ENCODE assay signal across 8 cellular contexts in the genomic region with DNA sequence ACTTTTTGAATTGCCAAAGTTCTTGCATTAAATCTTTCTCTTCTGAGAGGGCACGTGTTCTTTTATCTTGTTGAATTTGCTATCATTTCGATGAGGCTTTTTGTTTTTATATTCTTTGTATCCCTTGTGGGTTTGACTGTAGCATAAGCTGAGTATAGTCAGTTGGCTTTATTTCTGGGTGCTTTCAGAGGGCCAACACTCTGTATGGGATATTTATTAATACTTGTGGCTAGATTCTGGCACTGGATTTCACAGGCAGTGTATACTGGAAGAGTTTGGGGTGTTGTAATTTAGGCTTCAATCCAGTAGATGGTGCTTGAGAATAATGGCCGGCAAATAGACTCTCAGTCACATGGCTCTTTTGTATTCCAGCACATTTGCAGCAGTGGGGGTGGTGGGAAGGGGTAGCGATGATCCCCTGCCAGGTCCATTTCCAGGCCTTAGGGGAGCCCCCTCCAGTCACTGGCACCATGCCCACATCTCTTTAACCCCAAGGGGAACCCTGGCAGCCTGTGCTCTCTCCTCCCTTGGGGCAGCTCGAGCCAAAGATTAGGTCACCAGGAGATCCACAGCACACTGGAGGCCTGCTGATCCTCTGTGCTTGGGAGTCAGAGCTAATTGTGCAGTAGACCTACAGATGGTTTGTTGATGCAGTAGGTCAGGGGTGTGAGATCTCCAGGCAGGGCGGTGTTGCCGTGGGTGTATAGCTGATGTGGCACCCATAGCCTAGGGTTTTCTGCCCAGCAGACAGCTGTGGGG.
DNase-seq lines count a peak whose midpoint lies in the region; ATAC-seq and TF ChIP-seq lines count a peak whose summit lies in the region.

No MANE protein-coding gene starts in this region.

- CTCF ChIA-PET in AG04449 (lab: Yijun Ruan, JAX) (interaction anchor here (0.7 to 6.5 kb wide), 14 partner anchors 10 to 369 kb away, joined by 3 to 98 read pairs (median 4); no protein-coding TSS in a partner anchor), HCT116 (lab: Charles Lee) (interaction anchor here (1.0 to 2.0 kb wide), 3 partner anchors 54 to 347 kb away, joined by 3 to 9 read pairs (median 3); no protein-coding TSS in a partner anchor)
- CTCF ChIA-PET in naive thymus-derived CD4-positive, alpha-beta T cell (lab: Charles Lee) = no interaction called here

- H3K27ac ChIP-seq in HCT116 (ENCODE audit: low read depth, low read length) = no peak overlapping the region
- H3K27ac ChIP-seq in naive thymus-derived CD4-positive, alpha-beta T cell (ENCODE audit: low read depth, low read length) = no peak overlapping the region

- H3K9me2 ChIP-seq in HCT116 (ENCODE audit: insufficient read depth) = no peaks in the 10 kb centered on the region

- H2AFZ ChIP-seq in HCT116 (ENCODE audit: low read depth, low read length, poor library complexity, severe bottlenecking) = peak overlapping the region; percentile 93

- H3K36me3 ChIP-seq in HCT116 (ENCODE audit: control insufficient read depth in 1 of 2, insufficient read depth in 2 of 2, low read length in 2 of 2) = no peaks in the 10 kb centered on the region
- no peaks in the 10 kb centered on the region for H3K36me3 ChIP-seq in naive thymus-derived CD4-positive, alpha-beta T cell (ENCODE audit: control insufficient read depth in 2 of 3, insufficient read depth in 3 of 3, low read length in 3 of 3)

- ATAC-seq in HCT116 = peak; percentile 96
- no peak for ATAC-seq in HG02870 (IDR thresholded peaks at IDR 0.05; ENCODE audit: unreplicated experiment)
- ATAC-seq in naive thymus-derived CD4-positive, alpha-beta T cell = no peak
- ATAC-seq in HG02571 (IDR thresholded peaks at IDR 0.05; ENCODE audit: unreplicated experiment) = no peak

- POLR2A ChIA-PET in AG04449 (lab: Yijun Ruan, JAX) = no interaction called here
- POLR2A ChIA-PET in HCT116 (lab: Charles Lee) = interaction anchor here (1.5 kb wide), 1 partner anchor 17 kb away, joined by 3 read pairs; no protein-coding TSS in a partner anchor
- POLR2A ChIA-PET in naive thymus-derived CD4-positive, alpha-beta T cell (lab: Charles Lee) = no interaction called here

- H3K4me1 ChIP-seq in HCT116 (ENCODE audit: control insufficient read depth in 1 of 2, insufficient read depth in 2 of 2, low read length in 2 of 2) = peaks cover 0 to 7% of the 10 kb centered on the region in 2 experiments; a peak in 2 of 4 replicates
- no peaks in the 10 kb centered on the region for H3K4me1 ChIP-seq in naive thymus-derived CD4-positive, alpha-beta T cell (ENCODE audit: control insufficient read depth in 2 of 2, insufficient read depth in 2 of 2, low read length in 2 of 2)

- intact Hi-C loops in HCT116 (cut with micrococcal nuclease) = no loop called here
- intact Hi-C loops in posterior cingulate gyrus (cut with DNase I) = no loop called here
- intact Hi-C loops in naive thymus-derived CD4-positive, alpha-beta T cell (cut with micrococcal nuclease) = no loop called here

- no peak overlapping the region for H3K27ac Mint-ChIP-seq in naive thymus-derived CD4-positive, alpha-beta T cell

- peaks cover 0 to 21% (median 5%) of the 10 kb centered on the region in 11 donors for H3K9me3 Mint-ChIP-seq in naive thymus-derived CD4-positive, alpha-beta T cell

- TF ChIP-seq RAD21 in HCT116 (IDR thresholded peaks at IDR 0.05; ENCODE audit: low read depth) = peak; percentile 62

- H3K4me3 ChIP-seq in AG04449 (ENCODE audit: low read depth, low read length) (no peak overlapping the region), HCT116 (replicated peaks in 1 of 2; ENCODE audit: low read depth in 1 of 2, low read length in 2 of 2) (no peak overlapping the region), fibroblast of pulmonary artery (replicated peaks; ENCODE audit: low read depth, low read length) (no peak overlapping the region)
- no peak overlapping the region for H3K4me3 ChIP-seq in naive thymus-derived CD4-positive, alpha-beta T cell (ENCODE audit: low read length)

- H3K79me2 ChIP-seq in HCT116 (ENCODE audit: insufficient read depth, low read length) = no peaks in the 10 kb centered on the region

- H3K4me2 ChIP-seq in HCT116 (ENCODE audit: low read length) = peak overlapping the region; percentile 15; the same call in 1 of the 2 replicates

- no peak overlapping the region for H3K4me3 Mint-ChIP-seq in naive thymus-derived CD4-positive, alpha-beta T cell

- no peak for TF ChIP-seq POLR2A in HCT116 (IDR thresholded peaks at IDR 0.05; ENCODE audit: borderline replicate concordance, extremely low read depth, insufficient read depth, insufficient read length)

- H4K20me1 ChIP-seq in HCT116 (ENCODE audit: insufficient read depth) = no peaks in the 10 kb centered on the region

- no peak overlapping the region for H3K9ac ChIP-seq in HCT116 (ENCODE audit: low read length)

- no peaks in the 10 kb centered on the region for H3K4me1 Mint-ChIP-seq in naive thymus-derived CD4-positive, alpha-beta T cell

- DNase-seq in AG04449 (ENCODE audit: low read depth, low spot score) = no peak
- peak; percentile 45 for DNase-seq in HCT116 (ENCODE audit: low read depth, low spot score)
- DNase-seq in SHP77 treated with DMSO at 0.1 percent for 48 hours (lab: John Stamatoyannopoulos, UW) = peak; percentile 0
- peak; percentile 53 for DNase-seq in fibroblast of pulmonary artery (ENCODE audit: low read depth)
- peak in 8 of 10 donors; percentile 12 to 86 (median 48) for DNase-seq in posterior cingulate gyrus
- no peak for DNase-seq in naive thymus-derived CD4-positive, alpha-beta T cell

- H3K36me3 Mint-ChIP-seq in naive thymus-derived CD4-positive, alpha-beta T cell = peaks cover 0 to 24% (median 7%) of the 10 kb centered on the region in 5 donors

- no peaks in the 10 kb centered on the region for H3K9me3 ChIP-seq in HCT116 (ENCODE audit: control insufficient read depth in 1 of 2, insufficient read depth in 1 of 2, low read depth in 1 of 2, low read length in 2 of 2)
- no peaks in the 10 kb centered on the region for H3K9me3 ChIP-seq in naive thymus-derived CD4-positive, alpha-beta T cell (ENCODE audit: control insufficient read depth in 2 of 3, low read length in 3 of 3)

- TF ChIP-seq CTCF in AG04449 (IDR thresholded peaks at IDR 0.05; ENCODE audit: insufficient read depth, low read length, missing control alignments) (peak; percentile 41), HCT116 (IDR thresholded peaks at IDR 0.05 in 2 of 3, conservative IDR thresholded peaks at IDR 0.05 in 1 of 3; ENCODE audit: borderline replicate concordance in 1 of 3, insufficient read depth in 1 of 3, low read depth in 2 of 3, low read length in 2 of 3) (peak in 2 of 3 experiments; percentile 57 to 62; a peak in 4 of 6 replicates), fibroblast of pulmonary artery (IDR thresholded peaks at IDR 0.05; ENCODE audit: low read length, missing control alignments) (peak; percentile 53)

- peaks cover 0 to 18% (median 4%) of the 10 kb centered on the region in 5 donors for H3K27me3 Mint-ChIP-seq in naive thymus-derived CD4-positive, alpha-beta T cell

- RAD21 ChIA-PET in HCT116 (lab: Charles Lee; ENCODE audit: low non-redundant PET in 1 of 2, low total read pairs in 2 of 2, uncharacterized antibody in 2 of 2, unreplicated experiment in 2 of 2) = interaction anchor here in 1 of 2 experiments (1.0 kb wide), 1 partner anchor 348 kb away, joined by 3 read pairs; no protein-coding TSS in a partner anchor

- no peaks in the 10 kb centered on the region for H3K27me3 ChIP-seq in HCT116 (ENCODE audit: insufficient read depth, low read length)
- no peaks in the 10 kb centered on the region for H3K27me3 ChIP-seq in naive thymus-derived CD4-positive, alpha-beta T cell (ENCODE audit: control insufficient read depth in 2 of 2, insufficient read depth in 2 of 2, low read length in 2 of 2)

- BruUV-seq in HCT116 (replicated peaks; lab: Mats Ljungman, UMichigan) = no TSS peak

TF ChIP-seq in HCT116, 20 proteins besides CTCF, POLR2A, EP300 and RAD21 (continues in another document):
- TF ChIP-seq YY1 (IDR thresholded peaks at IDR 0.05; ENCODE audit: extremely low read depth, insufficient replicate concordance, low read depth, low read length) (peak; percentile 71), EZH2phosphoT487 (IDR thresholded peaks at IDR 0.05; ENCODE audit: borderline replicate concordance) (no peak), ZFX (IDR thresholded peaks at IDR 0.05) (no peak), ZNF274 (IDR thresholded peaks at IDR 0.05; ENCODE audit: low read depth, low read length) (no peak), CEBPB (IDR thresholded peaks at IDR 0.05; ENCODE audit: low read depth) (no peak), SIN3A (IDR thresholded peaks at IDR 0.05; ENCODE audit: low read depth) (no peak), SRF (IDR thresholded peaks at IDR 0.05; ENCODE audit: low read depth) (no peak), EZH2 (IDR thresholded peaks at IDR 0.05) (no peak), EGR1 (IDR thresholded peaks at IDR 0.05; ENCODE audit: low read depth) (no peak)
- TF ChIP-seq, protein P1, sequence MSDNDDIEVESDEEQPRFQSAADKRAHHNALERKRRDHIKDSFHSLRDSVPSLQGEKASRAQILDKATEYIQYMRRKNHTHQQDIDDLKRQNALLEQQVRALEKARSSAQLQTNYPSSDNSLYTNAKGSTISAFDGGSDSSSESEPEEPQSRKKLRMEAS (IDR thresholded peaks at IDR 0.05) = peak; percentile 66
- TF ChIP-seq, protein P2, sequence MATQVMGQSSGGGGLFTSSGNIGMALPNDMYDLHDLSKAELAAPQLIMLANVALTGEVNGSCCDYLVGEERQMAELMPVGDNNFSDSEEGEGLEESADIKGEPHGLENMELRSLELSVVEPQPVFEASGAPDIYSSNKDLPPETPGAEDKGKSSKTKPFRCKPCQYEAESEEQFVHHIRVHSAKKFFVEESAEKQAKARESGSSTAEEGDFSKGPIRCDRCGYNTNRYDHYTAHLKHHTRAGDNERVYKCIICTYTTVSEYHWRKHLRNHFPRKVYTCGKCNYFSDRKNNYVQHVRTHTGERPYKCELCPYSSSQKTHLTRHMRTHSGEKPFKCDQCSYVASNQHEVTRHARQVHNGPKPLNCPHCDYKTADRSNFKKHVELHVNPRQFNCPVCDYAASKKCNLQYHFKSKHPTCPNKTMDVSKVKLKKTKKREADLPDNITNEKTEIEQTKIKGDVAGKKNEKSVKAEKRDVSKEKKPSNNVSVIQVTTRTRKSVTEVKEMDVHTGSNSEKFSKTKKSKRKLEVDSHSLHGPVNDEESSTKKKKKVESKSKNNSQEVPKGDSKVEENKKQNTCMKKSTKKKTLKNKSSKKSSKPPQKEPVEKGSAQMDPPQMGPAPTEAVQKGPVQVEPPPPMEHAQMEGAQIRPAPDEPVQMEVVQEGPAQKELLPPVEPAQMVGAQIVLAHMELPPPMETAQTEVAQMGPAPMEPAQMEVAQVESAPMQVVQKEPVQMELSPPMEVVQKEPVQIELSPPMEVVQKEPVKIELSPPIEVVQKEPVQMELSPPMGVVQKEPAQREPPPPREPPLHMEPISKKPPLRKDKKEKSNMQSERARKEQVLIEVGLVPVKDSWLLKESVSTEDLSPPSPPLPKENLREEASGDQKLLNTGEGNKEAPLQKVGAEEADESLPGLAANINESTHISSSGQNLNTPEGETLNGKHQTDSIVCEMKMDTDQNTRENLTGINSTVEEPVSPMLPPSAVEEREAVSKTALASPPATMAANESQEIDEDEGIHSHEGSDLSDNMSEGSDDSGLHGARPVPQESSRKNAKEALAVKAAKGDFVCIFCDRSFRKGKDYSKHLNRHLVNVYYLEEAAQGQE (IDR thresholded peaks at IDR 0.05; ENCODE audit: low read depth) = no peak

Comparison
In these comparisons a context has a peak if more than half of its experiments do, and no peak if none do; other contexts are left out.
1. DNase-seq: peak in HCT116 (single experiment), SHP77 treated with DMSO at 0.1 percent for 48 hours (single experiment), fibroblast of pulmonary artery (single experiment) and posterior cingulate gyrus (8 of 10); none in AG04449 (single experiment) and naive thymus-derived CD4-positive, alpha-beta T cell (0 of 9).
2. Peak in every context shown above with its lines, with median percentiles within 50 percentile points of each other: CTCF ChIP-seq.